Comparison of ENCODE assay signal across 8 cellular contexts in the genomic region with DNA sequence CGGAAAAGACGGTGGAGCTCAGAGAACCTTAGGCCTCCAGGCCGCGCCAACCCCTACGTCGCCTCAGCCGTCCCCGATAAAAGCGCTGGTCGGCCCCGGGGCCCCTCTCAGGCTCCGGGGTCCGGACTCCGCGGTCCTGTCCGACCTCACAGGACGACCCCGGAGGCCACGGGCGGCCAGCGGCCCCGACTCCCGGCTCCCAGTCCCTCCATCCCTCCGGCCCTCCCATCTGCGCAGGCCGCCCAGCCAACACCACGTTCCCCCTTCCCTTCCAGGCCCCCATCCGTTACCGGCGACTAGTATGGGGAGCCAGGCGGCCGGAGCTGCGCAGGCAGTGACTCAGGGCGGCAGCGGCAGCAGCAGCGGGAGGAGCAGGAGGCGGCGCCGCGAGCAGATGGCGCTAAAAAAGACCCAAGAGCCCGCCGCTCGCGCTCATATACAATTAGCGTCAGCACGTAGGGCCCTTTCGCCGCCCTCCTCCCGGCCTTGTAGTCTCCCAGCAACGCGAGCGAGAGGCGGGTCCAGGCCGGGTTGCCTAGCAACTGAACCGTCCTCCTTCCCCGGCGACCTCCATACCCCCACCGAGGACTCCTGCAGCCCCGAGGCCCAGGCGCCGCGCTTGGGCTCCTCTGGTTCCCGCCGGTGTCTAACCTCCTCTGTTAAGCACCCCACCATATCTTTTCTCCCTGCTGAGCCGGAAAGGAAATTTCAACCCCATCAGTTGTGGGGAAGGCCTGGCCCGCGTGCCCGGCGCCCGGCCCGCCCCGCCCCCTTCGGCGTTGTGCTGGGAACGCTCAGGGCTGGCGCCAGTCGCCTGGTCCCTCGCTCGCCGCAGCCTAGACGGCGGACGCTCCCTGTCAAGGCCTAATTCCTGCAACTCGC. TPM values are rescaled to one million over a fixed set of nuclear protein-coding genes. Genes with fewer than 3 reads are reported as not detected.
DNase-seq lines count a peak whose midpoint lies in the region; ATAC-seq and TF ChIP-seq lines count a peak whose summit lies in the region.

A gene with protein sequence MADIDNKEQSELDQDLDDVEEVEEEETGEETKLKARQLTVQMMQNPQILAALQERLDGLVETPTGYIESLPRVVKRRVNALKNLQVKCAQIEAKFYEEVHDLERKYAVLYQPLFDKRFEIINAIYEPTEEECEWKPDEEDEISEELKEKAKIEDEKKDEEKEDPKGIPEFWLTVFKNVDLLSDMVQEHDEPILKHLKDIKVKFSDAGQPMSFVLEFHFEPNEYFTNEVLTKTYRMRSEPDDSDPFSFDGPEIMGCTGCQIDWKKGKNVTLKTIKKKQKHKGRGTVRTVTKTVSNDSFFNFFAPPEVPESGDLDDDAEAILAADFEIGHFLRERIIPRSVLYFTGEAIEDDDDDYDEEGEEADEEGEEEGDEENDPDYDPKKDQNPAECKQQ (minus strand): TSS at position 409 of the 882 bp plus-strand sequence. CDS start 10,466 bp downstream, outside the sequence.

- under 1% methylated on average over 85 of the region's 85 CpGs for WGBS in liver

- peaks cover 4 to 17% (median 8%) of the 10 kb centered on the region in 4 donors for H3K4me1 ChIP-seq in liver (ENCODE audit: control insufficient read depth in 4 of 4, insufficient read depth in 4 of 4, low read length in 3 of 4)

- H3K9ac ChIP-seq in liver (ENCODE audit: low read depth in 1 of 2, low read length in 2 of 2) = peak within 1 kb of the TSS; percentile 62 to 73

- TF ChIP-seq RAD21 in liver (IDR thresholded peaks at IDR 0.05) = peak; percentile 16 to 22

- no peak for TF ChIP-seq CTCF in liver (IDR thresholded peaks at IDR 0.05; ENCODE audit: low read depth, low read length, missing input control)

- ATAC-seq in GM19372 (IDR thresholded peaks at IDR 0.05; ENCODE audit: low read depth, unreplicated experiment) = peak; percentile 87
- peak; percentile 92 for ATAC-seq in HG03558 (IDR thresholded peaks at IDR 0.05; ENCODE audit: extremely low read depth, unreplicated experiment)

- H3K27ac ChIP-seq in liver (ENCODE audit: low read depth in 1 of 2, low read length in 2 of 2) = peak within 1 kb of the TSS; percentile 93 to 97

- H3K9me3 ChIP-seq in liver (ENCODE audit: control insufficient read depth in 4 of 4, low read length in 3 of 4) = no peaks in the 10 kb centered on the region

- no peaks in the 10 kb centered on the region for H3K36me3 ChIP-seq in liver (ENCODE audit: control insufficient read depth in 4 of 4, insufficient read depth in 3 of 4, low read depth in 1 of 4, low read length in 3 of 4)

- H3K27me3 ChIP-seq in liver (ENCODE audit: control insufficient read depth in 4 of 4, insufficient read depth in 4 of 4, low read length in 3 of 4) = no peaks in the 10 kb centered on the region

- H3K4me3 ChIP-seq in liver (ENCODE audit: low read depth in 1 of 3, low read length in 3 of 3) = peak within 1 kb of the TSS; percentile 81 to 96 (median 86)

- DNase-seq in C1 segment of cervical spinal cord (lab: John Stamatoyannopoulos, UW) = peak; percentile 77 to 99 (median 95)
- DNase-seq in NCI-H748 treated with DMSO at 0.1 percent for 48 hours (lab: John Stamatoyannopoulos, UW) = peak; percentile 83
- peak; percentile 96 for DNase-seq in activated CD4-positive, alpha-beta T cell treated with anti-CD3 and anti-CD28 coated beads, Interleukin-2, amount 50 U/mL, for 4 hours
- DNase-seq in dermis blood vessel endothelial cell = peak; percentile 99
- DNase-seq in stimulated activated CD4-positive, alpha-beta T cell treated with anti-CD3 and anti-CD28 coated beads, Interleukin-4, amount 100 ng/mL, for 24 hours = peak; percentile 97

TF ChIP-seq in liver, 16 proteins besides CTCF, POLR2A, EP300 and RAD21:
- TF ChIP-seq YY1 (IDR thresholded peaks at IDR 0.05) (peak; percentile 94), HNF4G (IDR thresholded peaks at IDR 0.05) (no peak), NR2F2 (IDR thresholded peaks at IDR 0.05) (no peak), SP1 (IDR thresholded peaks at IDR 0.05) (peak; percentile 42), FOXA1 (IDR thresholded peaks at IDR 0.05) (no peak), ATF3 (IDR thresholded peaks at IDR 0.05) (no peak), JUND (IDR thresholded peaks at IDR 0.05) (peak in 1 of 2 donors; percentile 44), FOXA2 (IDR thresholded peaks at IDR 0.05) (no peak), GABPA (IDR thresholded peaks at IDR 0.05 in 1 of 2, conservative IDR thresholded peaks at IDR 0.05 in 1 of 2) (peak in 1 of 2 donors; percentile 19), EGR1 (IDR thresholded peaks at IDR 0.05; ENCODE audit: low read depth in 2 of 2) (no peak), TAF1 (conservative IDR thresholded peaks at IDR 0.05) (peak; percentile 72), RXRA (IDR thresholded peaks at IDR 0.05) (no peak), MAX (IDR thresholded peaks at IDR 0.05) (no peak), HNF4A (conservative IDR thresholded peaks at IDR 0.05) (no peak)
- TF ChIP-seq, protein P1, sequence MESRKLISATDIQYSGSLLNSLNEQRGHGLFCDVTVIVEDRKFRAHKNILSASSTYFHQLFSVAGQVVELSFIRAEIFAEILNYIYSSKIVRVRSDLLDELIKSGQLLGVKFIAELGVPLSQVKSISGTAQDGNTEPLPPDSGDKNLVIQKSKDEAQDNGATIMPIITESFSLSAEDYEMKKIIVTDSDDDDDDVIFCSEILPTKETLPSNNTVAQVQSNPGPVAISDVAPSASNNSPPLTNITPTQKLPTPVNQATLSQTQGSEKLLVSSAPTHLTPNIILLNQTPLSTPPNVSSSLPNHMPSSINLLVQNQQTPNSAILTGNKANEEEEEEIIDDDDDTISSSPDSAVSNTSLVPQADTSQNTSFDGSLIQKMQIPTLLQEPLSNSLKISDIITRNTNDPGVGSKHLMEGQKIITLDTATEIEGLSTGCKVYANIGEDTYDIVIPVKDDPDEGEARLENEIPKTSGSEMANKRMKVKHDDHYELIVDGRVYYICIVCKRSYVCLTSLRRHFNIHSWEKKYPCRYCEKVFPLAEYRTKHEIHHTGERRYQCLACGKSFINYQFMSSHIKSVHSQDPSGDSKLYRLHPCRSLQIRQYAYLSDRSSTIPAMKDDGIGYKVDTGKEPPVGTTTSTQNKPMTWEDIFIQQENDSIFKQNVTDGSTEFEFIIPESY (IDR thresholded peaks at IDR 0.05) = no peak
- TF ChIP-seq, protein P2, sequence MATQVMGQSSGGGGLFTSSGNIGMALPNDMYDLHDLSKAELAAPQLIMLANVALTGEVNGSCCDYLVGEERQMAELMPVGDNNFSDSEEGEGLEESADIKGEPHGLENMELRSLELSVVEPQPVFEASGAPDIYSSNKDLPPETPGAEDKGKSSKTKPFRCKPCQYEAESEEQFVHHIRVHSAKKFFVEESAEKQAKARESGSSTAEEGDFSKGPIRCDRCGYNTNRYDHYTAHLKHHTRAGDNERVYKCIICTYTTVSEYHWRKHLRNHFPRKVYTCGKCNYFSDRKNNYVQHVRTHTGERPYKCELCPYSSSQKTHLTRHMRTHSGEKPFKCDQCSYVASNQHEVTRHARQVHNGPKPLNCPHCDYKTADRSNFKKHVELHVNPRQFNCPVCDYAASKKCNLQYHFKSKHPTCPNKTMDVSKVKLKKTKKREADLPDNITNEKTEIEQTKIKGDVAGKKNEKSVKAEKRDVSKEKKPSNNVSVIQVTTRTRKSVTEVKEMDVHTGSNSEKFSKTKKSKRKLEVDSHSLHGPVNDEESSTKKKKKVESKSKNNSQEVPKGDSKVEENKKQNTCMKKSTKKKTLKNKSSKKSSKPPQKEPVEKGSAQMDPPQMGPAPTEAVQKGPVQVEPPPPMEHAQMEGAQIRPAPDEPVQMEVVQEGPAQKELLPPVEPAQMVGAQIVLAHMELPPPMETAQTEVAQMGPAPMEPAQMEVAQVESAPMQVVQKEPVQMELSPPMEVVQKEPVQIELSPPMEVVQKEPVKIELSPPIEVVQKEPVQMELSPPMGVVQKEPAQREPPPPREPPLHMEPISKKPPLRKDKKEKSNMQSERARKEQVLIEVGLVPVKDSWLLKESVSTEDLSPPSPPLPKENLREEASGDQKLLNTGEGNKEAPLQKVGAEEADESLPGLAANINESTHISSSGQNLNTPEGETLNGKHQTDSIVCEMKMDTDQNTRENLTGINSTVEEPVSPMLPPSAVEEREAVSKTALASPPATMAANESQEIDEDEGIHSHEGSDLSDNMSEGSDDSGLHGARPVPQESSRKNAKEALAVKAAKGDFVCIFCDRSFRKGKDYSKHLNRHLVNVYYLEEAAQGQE (IDR thresholded peaks at IDR 0.05) = peak; percentile 93

RNA-seq across cellular contexts. Expression of the gene that starts here (rescaled TPM):
- 253 and 400 TPM in 2 replicates for total RNA-seq in dermis blood vessel endothelial cell
- 10 to 100 TPM; 38.1 to 74.7 TPM for total RNA-seq in liver
- polyA plus RNA-seq in liver = 10 to 100 TPM; 36.6 to 46.6 TPM

Comparison
In these comparisons a context has a peak if more than half of its experiments do, and no peak if none do; other contexts are left out.
1. Peak in every context shown above with its lines: DNase-seq, ATAC-seq, H3K4me3 ChIP-seq and H3K27ac ChIP-seq.